ENCODE assay signal across 16 cellular contexts in the genomic region with DNA sequence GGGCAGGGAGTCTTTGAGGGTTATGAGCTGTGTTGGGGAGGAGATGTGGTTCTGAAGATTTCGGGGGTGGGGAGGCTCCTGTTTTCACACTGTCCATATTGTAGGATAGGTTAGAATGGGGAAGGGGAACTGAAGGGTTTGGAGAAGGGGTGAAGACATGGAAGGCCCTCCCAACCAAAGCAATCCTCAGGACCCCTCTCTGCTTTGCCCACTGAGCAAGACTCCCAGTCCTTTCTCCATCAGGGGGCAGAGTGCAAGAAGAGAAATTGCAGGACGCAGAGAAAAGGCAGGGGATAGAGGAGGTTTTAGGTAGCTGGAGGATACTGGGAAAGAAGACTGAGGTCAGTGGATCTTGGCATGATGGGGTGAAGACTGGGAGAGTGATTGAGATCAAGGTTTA. TPM values are rescaled to one million over a fixed set of nuclear protein-coding genes. Genes with fewer than 3 reads are reported as not detected.
A peak's percentile ranks its signal among the peaks of the same experiment; 100 is the strongest.
DNase-seq lines count a peak whose midpoint lies in the region; FAIRE-seq and TF ChIP-seq lines count a peak whose summit lies in the region.
"Had no signal": no experiment of that assay in that cellular context is flagged by ENCODE, and none has a peak within 500 bp of the region (broad histone marks: within the 10 kb centered on the region; RNA-seq: fewer than 3 reads in every experiment).

No MANE protein-coding gene starts in this region.

- H3K4me3 Mint-ChIP-seq in activated naive CD4-positive, alpha-beta T cell treated with anti-CD3 and anti-CD28 coated beads, Interleukin-2, amount 10 ng/mL, durations not matched to agents 7 days and 5 days: peak overlapping the region; percentile 93
- peak overlapping the region; percentile 89 for H3K4me3 Mint-ChIP-seq in activated T-helper 1 cell treated with anti-CD3 and anti-CD28 coated beads, Interleukin-12 subunit alpha, Interleukin-12 subunit beta, Interleukin-2, Interleukin-4 antibody, amounts not matched to agents 30 ng/mL and 10 ng/mL and 1 ng/mL, durations not matched to agents 14 hours and 24 hours and 36 hours
- peak overlapping the region; percentile 93 for H3K4me3 Mint-ChIP-seq in type B pancreatic cell

- FAIRE-seq in kidney (lab: Jason Lieb, UNC): no peak
- FAIRE-seq: endothelial cell of umbilical vein, GM12892, small intestine had no signal

- H3K9me3 ChIP-seq in muscle layer of colon (ENCODE audit: low read length) (no peaks in the 10 kb centered on the region), kidney (ENCODE audit: control insufficient read depth in 1 of 2, low read length in 2 of 2) (no peaks in the 10 kb centered on the region)
- H3K9me3 ChIP-seq: heart left ventricle, upper lobe of left lung had no signal

- intact Hi-C loops in activated T-helper 1 cell treated with anti-CD3 and anti-CD28 coated beads, Interleukin-12 subunit alpha, Interleukin-12 subunit beta, Interleukin-2, Interleukin-4 antibody, amounts not matched to agents 30 ng/mL and 10 ng/mL and 1 ng/mL, durations not matched to agents 14 hours and 24 hours and 36 hours (cut with micrococcal nuclease): loop anchor here (2.0 kb wide), 1 partner anchor 13 kb away; the partner anchor contains the start of gene PHF1
- intact Hi-C loops in kidney (cut with DNase I): no loop called here

- H3K27ac Mint-ChIP-seq in activated naive CD4-positive, alpha-beta T cell treated with anti-CD3 and anti-CD28 coated beads, Interleukin-2, amount 10 ng/mL, durations not matched to agents 7 days and 5 days: no peak overlapping the region
- peak overlapping the region; percentile 92 for H3K27ac Mint-ChIP-seq in activated T-helper 1 cell treated with anti-CD3 and anti-CD28 coated beads, Interleukin-12 subunit alpha, Interleukin-12 subunit beta, Interleukin-2, Interleukin-4 antibody, amounts not matched to agents 30 ng/mL and 10 ng/mL and 1 ng/mL, durations not matched to agents 14 hours and 24 hours and 36 hours
- peak overlapping the region; percentile 96 for H3K27ac Mint-ChIP-seq in type B pancreatic cell

- TF ChIP-seq CTCF in type B pancreatic cell (conservative IDR thresholded peaks at IDR 0.05): no peak
- no peak for TF ChIP-seq CTCF in kidney (IDR thresholded peaks at IDR 0.05; ENCODE audit: borderline replicate concordance, extremely low read depth, insufficient read depth)

- H3K27ac ChIP-seq in muscle layer of colon (ENCODE audit: low read depth, low read length) (peak overlapping the region; percentile 5), kidney (ENCODE audit: low read depth in 2 of 2, low read length in 2 of 2) (no peak overlapping the region)

- DNase-seq in activated naive CD4-positive, alpha-beta T cell treated with anti-CD3 and anti-CD28 coated beads, Interleukin-2, amount 10 ng/mL, durations not matched to agents 7 days and 5 days: no peak
- DNase-seq in activated naive CD4-positive, alpha-beta T cell treated with Interleukin-2 at 50 U/mL for 16 hours: no peak
- DNase-seq in activated T-helper 1 cell treated with anti-CD3 and anti-CD28 coated beads, Interleukin-12 subunit alpha, Interleukin-12 subunit beta, Interleukin-2, Interleukin-4 antibody, amounts not matched to agents 30 ng/mL and 10 ng/mL and 1 ng/mL, durations not matched to agents 14 hours and 24 hours and 36 hours (ENCODE audit: low spot score): no peak
- DNase-seq in type B pancreatic cell (ENCODE audit: extremely low spot score, unreplicated experiment): no peak
- DNase-seq in kidney: no peak
- no peak for DNase-seq in erythroblast (lab: John Stamatoyannopoulos, UW)
- DNase-seq in NCI-H1930 (lab: John Stamatoyannopoulos, UW): no peak
- DNase-seq: NCI-H2081 treated with DMSO at 0.1 percent for 48 hours, NCI-H748 treated with DMSO at 0.1 percent for 48 hours, small intestine, T1000, upper lobe of left lung had no signal

- no peak for TF ChIP-seq POLR2A in erythroblast (IDR thresholded peaks at IDR 0.05; ENCODE audit: low read length)

- no peak overlapping the region for H3K4me3 ChIP-seq in muscle layer of colon (ENCODE audit: low read depth in 1 of 2, low read length in 2 of 2)
- H3K4me3 ChIP-seq in kidney (ENCODE audit: low read length in 2 of 2): no peak overlapping the region
- H3K4me3 ChIP-seq: upper lobe of left lung had no signal

- H3K4me1 ChIP-seq in muscle layer of colon (ENCODE audit: insufficient read depth, low read length) (peaks cover 49% of the 10 kb centered on the region), kidney (ENCODE audit: control insufficient read depth in 1 of 2, insufficient read depth in 1 of 2, low read depth in 1 of 2, low read length in 2 of 2) (peaks cover under 1 to 22% of the 10 kb centered on the region in 2 donors)

- H3K36me3 ChIP-seq in muscle layer of colon (ENCODE audit: insufficient read depth, low read length) (no peaks in the 10 kb centered on the region), kidney (ENCODE audit: control insufficient read depth in 1 of 2, insufficient read depth in 2 of 2, low read length in 2 of 2) (no peaks in the 10 kb centered on the region)
- H3K36me3 ChIP-seq: heart left ventricle, upper lobe of left lung had no signal

- H3K27me3 ChIP-seq in muscle layer of colon (ENCODE audit: control insufficient read depth in 1 of 2, insufficient read depth in 2 of 2, low read length in 2 of 2): no peaks in the 10 kb centered on the region
- H3K27me3 ChIP-seq: heart left ventricle, upper lobe of left lung had no signal

- peaks cover 70% of the 10 kb centered on the region for H3K4me1 Mint-ChIP-seq in activated naive CD4-positive, alpha-beta T cell treated with anti-CD3 and anti-CD28 coated beads, Interleukin-2, amount 10 ng/mL, durations not matched to agents 7 days and 5 days
- peaks cover 68% of the 10 kb centered on the region for H3K4me1 Mint-ChIP-seq in activated T-helper 1 cell treated with anti-CD3 and anti-CD28 coated beads, Interleukin-12 subunit alpha, Interleukin-12 subunit beta, Interleukin-2, Interleukin-4 antibody, amounts not matched to agents 30 ng/mL and 10 ng/mL and 1 ng/mL, durations not matched to agents 14 hours and 24 hours and 36 hours (ENCODE audit: low read depth)
- H3K4me1 Mint-ChIP-seq in type B pancreatic cell (ENCODE audit: unreplicated experiment): peaks cover 58% of the 10 kb centered on the region

- H3K36me3 Mint-ChIP-seq in activated naive CD4-positive, alpha-beta T cell treated with anti-CD3 and anti-CD28 coated beads, Interleukin-2, amount 10 ng/mL, durations not matched to agents 7 days and 5 days: peaks cover 8% of the 10 kb centered on the region
- peaks cover 17% of the 10 kb centered on the region for H3K36me3 Mint-ChIP-seq in activated T-helper 1 cell treated with anti-CD3 and anti-CD28 coated beads, Interleukin-12 subunit alpha, Interleukin-12 subunit beta, Interleukin-2, Interleukin-4 antibody, amounts not matched to agents 30 ng/mL and 10 ng/mL and 1 ng/mL, durations not matched to agents 14 hours and 24 hours and 36 hours (ENCODE audit: low read depth)
- H3K36me3 Mint-ChIP-seq in type B pancreatic cell: peaks cover 13% of the 10 kb centered on the region

- CTCF ChIA-PET in activated naive CD4-positive, alpha-beta T cell treated with anti-CD3 and anti-CD28 coated beads, Interleukin-2, amount 10 ng/mL, durations not matched to agents 7 days and 5 days (lab: Charles Lee): no interaction called here

- H3K9me3 Mint-ChIP-seq in activated naive CD4-positive, alpha-beta T cell treated with anti-CD3 and anti-CD28 coated beads, Interleukin-2, amount 10 ng/mL, durations not matched to agents 7 days and 5 days: no peaks in the 10 kb centered on the region
- no peaks in the 10 kb centered on the region for H3K9me3 Mint-ChIP-seq in activated T-helper 1 cell treated with anti-CD3 and anti-CD28 coated beads, Interleukin-12 subunit alpha, Interleukin-12 subunit beta, Interleukin-2, Interleukin-4 antibody, amounts not matched to agents 30 ng/mL and 10 ng/mL and 1 ng/mL, durations not matched to agents 14 hours and 24 hours and 36 hours
- H3K9me3 Mint-ChIP-seq in type B pancreatic cell: no peaks in the 10 kb centered on the region

- H3K9ac ChIP-seq in muscle layer of colon (ENCODE audit: low read length): no peak overlapping the region
- no peak overlapping the region for H3K9ac ChIP-seq in kidney (ENCODE audit: low read length in 2 of 2)

- peaks cover 17% of the 10 kb centered on the region for H3K27me3 Mint-ChIP-seq in activated naive CD4-positive, alpha-beta T cell treated with anti-CD3 and anti-CD28 coated beads, Interleukin-2, amount 10 ng/mL, durations not matched to agents 7 days and 5 days
- H3K27me3 Mint-ChIP-seq in activated T-helper 1 cell treated with anti-CD3 and anti-CD28 coated beads, Interleukin-12 subunit alpha, Interleukin-12 subunit beta, Interleukin-2, Interleukin-4 antibody, amounts not matched to agents 30 ng/mL and 10 ng/mL and 1 ng/mL, durations not matched to agents 14 hours and 24 hours and 36 hours (ENCODE audit: insufficient read depth): no peaks in the 10 kb centered on the region
- peaks cover 4% of the 10 kb centered on the region for H3K27me3 Mint-ChIP-seq in type B pancreatic cell

RNA-seq across cellular contexts. Expression of gene SYNGAP1, which starts 3.9 kb away (rescaled TPM):
- total RNA-seq in activated T-helper 1 cell treated with anti-CD3 and anti-CD28 coated beads, Interleukin-12 subunit alpha, Interleukin-12 subunit beta, Interleukin-2, Interleukin-4 antibody, amounts not matched to agents 30 ng/mL and 10 ng/mL and 1 ng/mL, durations not matched to agents 14 hours and 24 hours and 36 hours: 37.1 and 56.6 TPM in 2 replicates
- total RNA-seq in type B pancreatic cell (ENCODE audit: low replicate concordance) (18.4 and 74.1 TPM in 2 replicates), kidney (17.8 TPM)
- polyA plus RNA-seq in kidney (ENCODE audit: insufficient read depth, low read depth, low replicate concordance): 2.7 TPM

RNA-seq across cellular contexts. Expression of gene CUTA, which starts 5.9 kb away (rescaled TPM):
- 131 and 137 TPM in 2 replicates for total RNA-seq in activated T-helper 1 cell treated with anti-CD3 and anti-CD28 coated beads, Interleukin-12 subunit alpha, Interleukin-12 subunit beta, Interleukin-2, Interleukin-4 antibody, amounts not matched to agents 30 ng/mL and 10 ng/mL and 1 ng/mL, durations not matched to agents 14 hours and 24 hours and 36 hours
- 212 and 278 TPM in 2 replicates for total RNA-seq in type B pancreatic cell (ENCODE audit: low replicate concordance)
- total RNA-seq in kidney: 163 TPM
- polyA plus RNA-seq in kidney (ENCODE audit: insufficient read depth, low read depth, low replicate concordance): 433 TPM

RNA-seq across cellular contexts. Expression of gene PHF1, which starts 13.0 kb away (rescaled TPM):
- total RNA-seq in activated T-helper 1 cell treated with anti-CD3 and anti-CD28 coated beads, Interleukin-12 subunit alpha, Interleukin-12 subunit beta, Interleukin-2, Interleukin-4 antibody, amounts not matched to agents 30 ng/mL and 10 ng/mL and 1 ng/mL, durations not matched to agents 14 hours and 24 hours and 36 hours: 28.7 and 38.8 TPM in 2 replicates
- total RNA-seq in type B pancreatic cell (ENCODE audit: low replicate concordance): 23.8 and 49.6 TPM in 2 replicates
- total RNA-seq in kidney: 63.8 TPM
- polyA plus RNA-seq in kidney (ENCODE audit: insufficient read depth, low read depth, low replicate concordance): 87.6 TPM

RNA-seq across cellular contexts. Expression of gene ZBTB9, which starts 30.6 kb away (rescaled TPM):
- 15.8 and 17.0 TPM in 2 replicates for total RNA-seq in activated T-helper 1 cell treated with anti-CD3 and anti-CD28 coated beads, Interleukin-12 subunit alpha, Interleukin-12 subunit beta, Interleukin-2, Interleukin-4 antibody, amounts not matched to agents 30 ng/mL and 10 ng/mL and 1 ng/mL, durations not matched to agents 14 hours and 24 hours and 36 hours
- total RNA-seq in type B pancreatic cell (ENCODE audit: low replicate concordance): 11.3 and 14.5 TPM in 2 replicates
- total RNA-seq in kidney: 11.5 TPM
- polyA plus RNA-seq in kidney (ENCODE audit: insufficient read depth, low read depth, low replicate concordance): 6.4 TPM

RNA-seq across cellular contexts. Expression of gene KIFC1, which starts 32.2 kb away (rescaled TPM):
- 54.7 and 59.6 TPM in 2 replicates for total RNA-seq in activated T-helper 1 cell treated with anti-CD3 and anti-CD28 coated beads, Interleukin-12 subunit alpha, Interleukin-12 subunit beta, Interleukin-2, Interleukin-4 antibody, amounts not matched to agents 30 ng/mL and 10 ng/mL and 1 ng/mL, durations not matched to agents 14 hours and 24 hours and 36 hours
- total RNA-seq in type B pancreatic cell (ENCODE audit: low replicate concordance) (28.0 and 67.7 TPM in 2 replicates), kidney (2.3 TPM)
- polyA plus RNA-seq in kidney (ENCODE audit: insufficient read depth, low read depth, low replicate concordance): not detected
